ENCODE assay signal across 1 cellular context in the genomic region with DNA sequence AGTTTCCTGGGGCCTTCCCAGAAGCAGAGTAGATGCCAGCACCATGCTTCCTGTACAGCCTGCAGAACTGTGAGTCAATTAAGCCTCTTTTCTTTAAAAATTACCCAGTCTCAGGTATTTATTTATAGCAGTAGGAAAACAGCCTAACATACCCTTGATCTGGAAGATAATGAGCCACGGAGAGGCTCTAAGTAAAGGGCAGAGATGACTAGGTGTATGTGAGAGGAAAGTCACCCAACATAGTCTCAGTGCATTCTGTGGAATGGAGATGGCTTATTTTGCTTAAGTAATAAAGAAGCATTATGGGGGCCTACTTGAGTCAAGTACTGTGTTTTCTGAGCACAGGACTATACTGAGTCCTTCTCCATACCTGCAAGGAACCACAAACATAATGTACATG.
TF ChIP-seq lines count a peak whose summit lies in the region.

No MANE protein-coding gene starts in this region.

TF ChIP-seq in H1, 55 proteins besides CTCF, POLR2A, EP300 and RAD21:
- no peak for TF ChIP-seq CBX8 (IDR thresholded peaks at IDR 0.05; ENCODE audit: borderline replicate concordance, low read depth, low read length)
- no peak for TF ChIP-seq TAF1 (IDR thresholded peaks at IDR 0.05; ENCODE audit: low read depth, low read length)
- TF ChIP-seq TBP (IDR thresholded peaks at IDR 0.05; ENCODE audit: low read depth, low read length), result no peak
- TF ChIP-seq RBBP5 (IDR thresholded peaks at IDR 0.05; ENCODE audit: borderline replicate concordance, low read depth, low read length), result no peak
- TF ChIP-seq CREB1 (IDR thresholded peaks at IDR 0.05), result no peak
- TF ChIP-seq, protein P1, sequence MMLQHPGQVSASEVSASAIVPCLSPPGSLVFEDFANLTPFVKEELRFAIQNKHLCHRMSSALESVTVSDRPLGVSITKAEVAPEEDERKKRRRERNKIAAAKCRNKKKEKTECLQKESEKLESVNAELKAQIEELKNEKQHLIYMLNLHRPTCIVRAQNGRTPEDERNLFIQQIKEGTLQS (IDR thresholded peaks at IDR 0.05; ENCODE audit: insufficient read depth, low read depth, low read length), result no peak
- no peak for TF ChIP-seq KDM5A (IDR thresholded peaks at IDR 0.05; ENCODE audit: low read length)
- no peak for TF ChIP-seq TCF12 (IDR thresholded peaks at IDR 0.05; ENCODE audit: low read depth, low read length)
